ENCODE assay signal across 22 cellular contexts in the genomic region with DNA sequence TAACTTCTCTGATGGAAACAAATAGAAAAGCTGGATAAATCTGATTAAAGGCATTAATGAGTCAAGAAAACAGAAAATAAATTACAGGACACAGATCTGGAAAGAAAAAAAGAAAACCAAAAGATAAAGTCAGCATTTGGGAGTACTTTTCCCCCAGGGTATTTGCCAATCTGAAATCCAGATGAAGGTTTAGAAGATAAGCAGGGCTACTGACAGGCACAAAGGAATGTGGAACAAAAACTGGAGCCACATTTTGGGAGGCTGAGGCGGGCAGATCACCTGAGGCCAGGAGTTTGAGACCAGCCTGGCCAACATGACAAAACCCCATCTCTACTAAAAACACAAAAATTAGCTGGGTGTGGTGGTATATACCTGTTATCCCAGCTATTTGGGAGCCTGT.
"Had no signal": no experiment of that assay in that cellular context is flagged by ENCODE, and none has a peak within 500 bp of the region (broad histone marks: within the 10 kb centered on the region; RNA-seq: fewer than 3 reads in every experiment).

No MANE protein-coding gene starts in this region.

- H3K4me3 ChIP-seq: SJCRH30 had no signal

- ATAC-seq: HepG2, SK-N-SH treated with all-trans-retinoic acid at 6 μM for 48 hours had no signal

- DNase-seq: IMR-90, Karpas-422, KG1, MM.1S, NCI-H1105 treated with DMSO at 0.1 percent for 48 hours, NCI-H1417 treated with DMSO at 0.1 percent for 48 hours, NCI-H146, NCI-H1694 treated with DMSO at 0.1 percent for 48 hours, NCI-H1930, NCI-H2081, NCI-H2107, NCI-H2227 treated with DMSO at 0.1 percent for 48 hours, NCI-H446, NCI-H510A, NCI-H524 treated with DMSO at 0.1 percent for 48 hours, NCI-H69, NCI-H774, SHP77, SJCRH30 had no signal

- H3K27me3 ChIP-seq: SJCRH30 had no signal

- H3K4me1 ChIP-seq: SJCRH30 had no signal

- H3K27ac ChIP-seq: RWPE1, SJCRH30 had no signal
